ENCODE assay signal across 22 cellular contexts in genomic region chr15:84991313-84991712, GRCh38.
"Had no signal": no experiment of that assay in that cellular context is flagged by ENCODE, and none has a peak within 500 bp of the region (broad histone marks: within the 10 kb centered on the region; RNA-seq: fewer than 3 reads in every experiment).

No MANE protein-coding gene starts in this region.

- H3K9me3 ChIP-seq: body of pancreas, gastroesophageal sphincter, prostate gland had no signal

- H3K4me3 Mint-ChIP-seq: activated CD4-positive, alpha-beta T cell treated with anti-CD3 and anti-CD28 coated beads, Interleukin-2, amount 10 ng/mL, durations not matched to agents 24 days and 14 days; neural crest cell had no signal

- H3K4me1 ChIP-seq: prostate gland had no signal

- FAIRE-seq: colon, endometrium, urothelium cell line had no signal

- H3K27ac Mint-ChIP-seq: activated T-helper 2 cell treated with anti-CD3 and anti-CD28 coated beads, Interferon-gamma antibody, Interleukin-2, Interleukin-4, amounts not matched to agents 10 μg/mL and 5 μg/mL and 100 μg/mL, durations not matched to agents 14 hours and 24 hours and 36 hours had no signal

- H3K27ac ChIP-seq: body of pancreas, gastroesophageal sphincter, prostate gland, skin epidermis had no signal

- H3K4me1 Mint-ChIP-seq: neural crest cell had no signal

- H3K36me3 ChIP-seq: gastroesophageal sphincter, prostate gland had no signal

- H3K9me3 Mint-ChIP-seq: activated CD4-positive, alpha-beta T cell treated with anti-CD3 and anti-CD28 coated beads, Interleukin-2, amount 10 ng/mL, durations not matched to agents 24 days and 14 days; activated T-helper 2 cell treated with anti-CD3 and anti-CD28 coated beads, Interferon-gamma antibody, Interleukin-2, Interleukin-4, amounts not matched to agents 10 μg/mL and 5 μg/mL and 100 μg/mL, durations not matched to agents 14 hours and 24 hours and 36 hours; neural crest cell had no signal

- DNase-seq: activated CD4-positive, CD25-positive, alpha-beta regulatory T cell; activated CD8-positive, alpha-beta memory T cell treated with anti-CD3 and anti-CD28 coated beads, Interleukin-2, amount 50 U/mL, for 48 hours; activated naive CD4-positive, alpha-beta T cell treated with anti-CD3 and anti-CD28 coated beads, Interleukin-2, amount 50 U/mL, for 16 hours; amygdala; body of pancreas; caudate nucleus; left colon; midbrain; right cardiac atrium; stimulated activated CD4-positive, alpha-beta T cell treated with anti-CD3 and anti-CD28 coated beads, Interleukin-4, amount 100 ng/mL, for 4 hours; stimulated activated CD8-positive, alpha-beta memory T cell treated with anti-CD3 and anti-CD28 coated beads, Interleukin-4, amount 100 ng/mL, for 48 hours; T-helper 2 cell had no signal

- ATAC-seq: body of pancreas, gastroesophageal sphincter had no signal

- H3K27me3 ChIP-seq: body of pancreas, gastroesophageal sphincter had no signal

- H3K27me3 Mint-ChIP-seq: activated CD4-positive, alpha-beta T cell treated with anti-CD3 and anti-CD28 coated beads, Interleukin-2, amount 10 ng/mL, durations not matched to agents 24 days and 14 days had no signal

- H3K4me3 ChIP-seq: body of pancreas, gastroesophageal sphincter, lung, prostate gland, skin epidermis had no signal
